11 cellular contexts compared by ENCODE assay signal in the genomic region with DNA sequence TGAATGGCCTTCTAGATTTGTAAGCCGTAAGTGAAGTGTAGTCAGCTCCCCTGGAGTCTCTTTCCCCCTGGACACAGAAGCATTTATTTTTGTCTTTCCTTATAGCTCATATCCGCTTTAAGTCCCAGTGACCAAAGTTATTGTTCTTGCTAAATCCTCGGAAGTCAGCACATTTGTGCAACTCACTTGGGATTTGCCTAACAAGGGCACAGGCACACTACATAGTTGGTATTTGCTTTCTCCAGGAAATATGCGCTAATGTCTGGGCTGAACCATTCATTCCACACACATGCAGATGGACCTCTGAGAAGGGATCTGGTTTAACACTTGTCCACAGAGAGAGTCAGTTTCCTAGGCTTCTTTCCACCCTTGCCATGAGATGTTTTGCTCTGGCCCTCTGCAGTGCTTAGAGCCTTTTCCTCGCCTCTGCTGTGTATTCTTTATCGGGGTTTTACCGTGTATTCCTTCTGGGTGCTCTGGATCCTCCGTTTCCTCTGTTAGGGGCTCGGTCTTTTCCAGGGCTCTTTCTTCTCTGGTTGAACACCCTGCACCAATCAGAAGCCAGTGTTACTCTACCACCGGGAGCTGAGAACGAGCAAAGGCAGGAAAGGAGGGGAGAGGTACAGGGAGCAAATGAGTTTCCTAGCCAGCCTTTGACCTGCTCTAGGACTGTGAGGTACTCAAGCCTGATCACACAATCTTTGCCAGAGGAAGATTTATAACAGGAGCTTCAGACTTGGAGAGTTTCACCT.
A peak's percentile ranks its signal among the peaks of the same experiment; 100 is the strongest.
DNase-seq lines count a peak whose midpoint lies in the region; ATAC-seq and TF ChIP-seq lines count a peak whose summit lies in the region.
"Had no signal": no experiment of that assay in that cellular context is flagged by ENCODE, and none has a peak within 500 bp of the region (broad histone marks: within the 10 kb centered on the region; RNA-seq: fewer than 3 reads in every experiment).

No MANE protein-coding gene starts in this region.

- no peaks in the 10 kb centered on the region for H3K27me3 ChIP-seq in brain microvascular endothelial cell (replicated peaks)
- H3K27me3 ChIP-seq in gastrocnemius medialis, result no peaks in the 10 kb centered on the region

- ATAC-seq in gastrocnemius medialis (peak; percentile 57 to 58), HG03378 (IDR thresholded peaks at IDR 0.05; ENCODE audit: unreplicated experiment) (no peak)

- TF ChIP-seq CTCF in brain microvascular endothelial cell (IDR thresholded peaks at IDR 0.05; ENCODE audit: low read depth, low read length, missing control alignments), result no peak
- no peak for TF ChIP-seq CTCF in gastrocnemius medialis (IDR thresholded peaks at IDR 0.05 in 4 of 5, conservative IDR thresholded peaks at IDR 0.05 in 1 of 5)

- peak overlapping the region; percentile 72 for H3K27ac ChIP-seq in brain microvascular endothelial cell
- peak overlapping the region; percentile 81 to 85 (median 82) for H3K27ac ChIP-seq in gastrocnemius medialis

- in situ Hi-C loops in brain microvascular endothelial cell (cut with HindIII; ENCODE audit: low pct_ligation_motif_present, low sequenced_read_pairs), result no loop called here
- in situ Hi-C loops in gastrocnemius medialis (cut with MboI; ENCODE audit: low sequenced_read_pairs in 4 of 4), result no loop called here

- peak; percentile 85 for DNase-seq in GM04503 (ENCODE audit: low read depth)
- peak; percentile 77 for DNase-seq in brain microvascular endothelial cell
- DNase-seq in iris pigment epithelial cell (ENCODE audit: low read depth), result peak; percentile 78
- DNase-seq in gastrocnemius medialis, result no peak
- no peak for DNase-seq in SW 1271 (lab: John Stamatoyannopoulos, UW)
- no peak for DNase-seq in NK-92 (lab: John Stamatoyannopoulos, UW; ENCODE audit: unreplicated experiment)
- DNase-seq in nucleus accumbens (lab: John Stamatoyannopoulos, UW), result no peak
- DNase-seq: immature natural killer cell, NCI-H526 treated with DMSO at 0.1 percent for 48 hours, T-helper 1 cell had no signal

- intact Hi-C loops in gastrocnemius medialis (cut with DNase I; ENCODE audit: low total_unique reads), result loop anchor here (5.0 kb wide), 1 partner anchor 284 kb away; no protein-coding TSS in a partner anchor

- peaks cover 19 to 33% of the 10 kb centered on the region in 2 donors for H3K4me1 ChIP-seq in gastrocnemius medialis

- H3K36me3 ChIP-seq in brain microvascular endothelial cell (replicated peaks) (no peaks in the 10 kb centered on the region), gastrocnemius medialis (no peaks in the 10 kb centered on the region)

- H3K4me3 ChIP-seq in brain microvascular endothelial cell (ENCODE audit: low read depth, low read length) (no peak overlapping the region), gastrocnemius medialis (no peak overlapping the region)

- H3K9me3 ChIP-seq in gastrocnemius medialis, result no peaks in the 10 kb centered on the region

- peak; percentile 34 to 60 for TF ChIP-seq POLR2A in gastrocnemius medialis (IDR thresholded peaks at IDR 0.05)

Comparison
In these comparisons a context has a peak if more than half of its experiments do, and no peak if none do; other contexts are left out.
1. DNase-seq: peak in GM04503 (single experiment), brain microvascular endothelial cell (single experiment) and iris pigment epithelial cell (single experiment); none in gastrocnemius medialis (0 of 2), SW 1271 (0 of 2), NK-92 (single experiment) and nucleus accumbens (0 of 56).